9 cellular contexts compared by ENCODE assay signal in genomic region chr2:54709341-54709809, GRCh38. TPM values are rescaled to one million over a fixed set of nuclear protein-coding genes. Genes with fewer than 3 reads are reported as not detected.
A peak's percentile ranks its signal among the peaks of the same experiment; 100 is the strongest.
DNase-seq lines count a peak whose midpoint lies in the region; ATAC-seq, FAIRE-seq and TF ChIP-seq lines count a peak whose summit lies in the region.
"Had no signal": no experiment of that assay in that cellular context is flagged by ENCODE, and none has a peak within 500 bp of the region (broad histone marks: within the 10 kb centered on the region; RNA-seq: fewer than 3 reads in every experiment).

No MANE protein-coding gene starts in this region.

- no peak overlapping the region for H3K27ac Mint-ChIP-seq in CD8-positive, alpha-beta T cell

- H3K4me3 ChIP-seq in CD8-positive, alpha-beta T cell (ENCODE audit: low read depth, low read length), result peak overlapping the region; percentile 55
- H3K4me3 ChIP-seq in pancreas, result peak overlapping the region; percentile 31 to 57 (median 36)

- H3K36me3 ChIP-seq in CD8-positive, alpha-beta T cell (ENCODE audit: insufficient read depth, low read length), result no peaks in the 10 kb centered on the region
- no peaks in the 10 kb centered on the region for H3K36me3 ChIP-seq in pancreas

- peaks cover 22% of the 10 kb centered on the region for H3K27me3 Mint-ChIP-seq in CD8-positive, alpha-beta T cell (ENCODE audit: low read depth)

- no peak overlapping the region for H3K27ac ChIP-seq in CD8-positive, alpha-beta T cell (ENCODE audit: low read depth, low read length)
- peak overlapping the region; percentile 67 to 90 (median 78) for H3K27ac ChIP-seq in pancreas

- no peaks in the 10 kb centered on the region for H3K9me3 Mint-ChIP-seq in CD8-positive, alpha-beta T cell

- CTCF ChIA-PET in CD8-positive, alpha-beta T cell (lab: Charles Lee), result interaction anchor here (0.9 kb wide), 2 partner anchors 14 to 185 kb away, joined by 3 read pairs; partner anchors contain the start of gene EML6

- no peaks in the 10 kb centered on the region for H3K4me1 Mint-ChIP-seq in CD8-positive, alpha-beta T cell (ENCODE audit: low read depth)

- H3K4me1 ChIP-seq in CD8-positive, alpha-beta T cell (ENCODE audit: insufficient read depth, low read length), result no peaks in the 10 kb centered on the region
- peaks cover 0 to 2% (median 0%) of the 10 kb centered on the region in 3 donors for H3K4me1 ChIP-seq in pancreas

- TF ChIP-seq CTCF in CD8-positive, alpha-beta T cell (IDR thresholded peaks at IDR 0.05), result no peak
- TF ChIP-seq CTCF in pancreas (IDR thresholded peaks at IDR 0.05), result no peak

- DNase-seq in CD8-positive, alpha-beta T cell, result peak in 1 of 7 experiments; percentile 25
- peak; percentile 82 for DNase-seq in NCI-H510A treated with DMSO at 0.1 percent for 48 hours (lab: John Stamatoyannopoulos, UW)
- DNase-seq in pancreas, result peak; percentile 71 to 91 (median 76)
- DNase-seq in activated CD4-positive, CD25-positive, alpha-beta regulatory T cell treated with anti-CD3 and anti-CD28 coated beads, Interleukin-2, amount 50 U/mL, for 72 hours, result no peak
- DNase-seq in GDM1 (lab: John Stamatoyannopoulos, UW), result no peak
- DNase-seq in SKM-1 (lab: John Stamatoyannopoulos, UW; ENCODE audit: unreplicated experiment), result no peak
- DNase-seq in HUDEP-2 (lab: John Stamatoyannopoulos, UW; ENCODE audit: unreplicated experiment in 76 of 76), result no peak

- H3K36me3 Mint-ChIP-seq in CD8-positive, alpha-beta T cell, result no peaks in the 10 kb centered on the region

- FAIRE-seq in pancreas (lab: Jason Lieb, UNC), result no peak
- FAIRE-seq: colon had no signal

- no peaks in the 10 kb centered on the region for H3K9me3 ChIP-seq in CD8-positive, alpha-beta T cell (ENCODE audit: low read length)
- H3K9me3 ChIP-seq in pancreas, result no peaks in the 10 kb centered on the region

- ATAC-seq in CD8-positive, alpha-beta T cell, result peak; percentile 36
- peak; percentile 86 for ATAC-seq in esophagus mucosa
- ATAC-seq in pancreas, result peak; percentile 83 to 87 (median 85)

- intact Hi-C loops in CD8-positive, alpha-beta T cell (cut with DNase I, micrococcal nuclease), result loop anchor here in 1 of 2 experiments (10.0 kb wide), 1 partner anchor 795 kb away; no protein-coding TSS in a partner anchor
- intact Hi-C loops in pancreas (cut with DNase I), result loop anchor here in 1 of 3 donors (10.0 kb wide), 1 partner anchor 55 kb away; no protein-coding TSS in a partner anchor

- peaks cover 11% of the 10 kb centered on the region for H3K27me3 ChIP-seq in CD8-positive, alpha-beta T cell (ENCODE audit: insufficient read depth, low read length)
- H3K27me3 ChIP-seq in pancreas, result no peaks in the 10 kb centered on the region

- POLR2A ChIA-PET in CD8-positive, alpha-beta T cell (lab: Charles Lee), result interaction anchor here (0.8 to 1.5 kb wide), 3 partner anchors 13 to 26 kb away, joined by 3 to 4 read pairs (median 3); no protein-coding TSS in a partner anchor

- peak overlapping the region; percentile 71 for H3K4me3 Mint-ChIP-seq in CD8-positive, alpha-beta T cell

- 3 to 12% methylated on average over 18 of the region's 18 CpGs for WGBS in pancreas, 2 donors

RNA-seq across cellular contexts. Expression of gene EML6, which starts 14.1 kb away (rescaled TPM):
- total RNA-seq in CD8-positive, alpha-beta T cell, result under 1 TPM; 0.35 to 0.81 TPM
- total RNA-seq in esophagus mucosa (5.2 TPM), pancreas (1 to 10 TPM; 1.2 to 2.9 (median 2.1) TPM)
- polyA plus RNA-seq in pancreas, result 1 to 10 TPM; 2.3 to 4.9 TPM

Comparison
In these comparisons a context has a peak if more than half of its experiments do, and no peak if none do; other contexts are left out.
1. ATAC-seq: peak in every context shown above with its lines; median percentile 86 in esophagus mucosa; 85 in pancreas; 36 in CD8-positive, alpha-beta T cell.
2. DNase-seq: peak in NCI-H510A treated with DMSO at 0.1 percent for 48 hours (single experiment) and pancreas (6 of 6); none in activated CD4-positive, CD25-positive, alpha-beta regulatory T cell treated with anti-CD3 and anti-CD28 coated beads, Interleukin-2, amount 50 U/mL, for 72 hours (single experiment), GDM1 (single experiment), SKM-1 (single experiment) and HUDEP-2 (0 of 76).